ENCODE assay signal across 9 cellular contexts in genomic region chr4:173025131-173025530, GRCh38.
DNase-seq lines count a peak whose midpoint lies in the region; ATAC-seq and TF ChIP-seq lines count a peak whose summit lies in the region.
"Had no signal": no experiment of that assay in that cellular context is flagged by ENCODE, and none has a peak within 500 bp of the region (broad histone marks: within the 10 kb centered on the region; RNA-seq: fewer than 3 reads in every experiment).

No MANE protein-coding gene starts in this region.

- H3K36me3 ChIP-seq in testis (ENCODE audit: low read depth, missing control alignments) = no peaks in the 10 kb centered on the region

- WGBS in testis, 2 donors = 100% methylated on average over 1 of the region's 1 CpG

- ATAC-seq in GM21423 (IDR thresholded peaks at IDR 0.05; ENCODE audit: unreplicated experiment) (peak; percentile 81), HG03575 (IDR thresholded peaks at IDR 0.05; ENCODE audit: extremely low read depth, insufficient number of reproducible peaks, low FRiP score, unreplicated experiment) (peak; percentile 72)

- TF ChIP-seq POLR2A in testis (IDR thresholded peaks at IDR 0.05) = no peak

- H3K9me3 ChIP-seq in testis = no peaks in the 10 kb centered on the region

- H3K4me1 ChIP-seq in testis = no peaks in the 10 kb centered on the region

- TF ChIP-seq CTCF in testis (IDR thresholded peaks at IDR 0.05) = peak; percentile 69 to 84 (median 78)

- peak; percentile 11 for DNase-seq in activated CD4-positive, alpha-beta T cell treated with anti-CD3 and anti-CD28 coated beads for 48 hours
- no peak for DNase-seq in activated CD4-positive, alpha-beta T cell treated with anti-CD3 and anti-CD28 coated beads for 1 hour
- DNase-seq in NOMO-1 treated with dmso at 0.1 percent for 144 hours (lab: John Stamatoyannopoulos, UW; ENCODE audit: unreplicated experiment) (peak; percentile 15), T47D (ENCODE audit: low read depth in 1 of 2, low spot score in 1 of 2) (peak; percentile 13 to 87), islet precursor cell (peak; percentile 72), testis (peak; percentile 83)

- no peak overlapping the region for H3K27ac ChIP-seq in testis
- H3K27ac ChIP-seq: epithelial cell of prostate had no signal

- intact Hi-C loops in testis (cut with DNase I; ENCODE audit: low total_unique reads) = no loop called here

- in situ Hi-C loops in T47D (cut with HindIII; ENCODE audit: low pct_unique_long_range_greater_than_20kb, low sequenced_read_pairs) = no loop called here

- no peaks in the 10 kb centered on the region for H3K27me3 ChIP-seq in testis

- no peak overlapping the region for H3K4me3 ChIP-seq in testis
